8 cellular contexts compared by ENCODE assay signal in the genomic region with DNA sequence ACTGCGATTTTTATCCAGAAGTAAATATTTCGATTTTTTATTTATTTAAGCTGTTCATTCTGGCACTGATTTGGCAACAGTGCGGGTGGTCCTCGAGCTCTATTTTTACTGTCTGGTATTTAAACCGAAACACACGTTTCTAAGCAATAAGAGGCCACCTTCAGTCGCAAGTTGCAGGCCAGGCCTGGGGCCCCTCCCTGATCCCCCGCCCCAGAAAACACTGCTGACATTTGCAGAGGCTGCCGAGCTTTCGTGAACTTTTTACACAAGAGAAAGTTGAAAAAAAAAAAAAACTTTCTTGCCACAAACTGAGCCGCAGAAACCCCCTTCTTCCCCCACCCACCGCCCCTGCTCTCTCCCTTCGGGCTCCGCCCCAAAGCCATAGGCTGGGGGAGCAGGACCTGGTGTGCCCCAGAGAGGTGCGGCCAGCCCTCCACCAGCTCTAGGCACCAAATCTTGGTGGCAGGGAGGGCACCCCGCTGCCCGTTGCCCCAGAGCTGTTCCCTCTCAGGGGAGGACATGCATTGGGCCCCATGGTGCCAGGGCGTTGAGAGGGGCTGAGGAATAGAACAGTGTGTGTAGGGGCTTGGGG. TPM values are rescaled to one million over a fixed set of nuclear protein-coding genes. Genes with fewer than 3 reads are reported as not detected.
DNase-seq lines count a peak whose midpoint lies in the region; ATAC-seq, FAIRE-seq and TF ChIP-seq lines count a peak whose summit lies in the region.
"Not testable (repeated sequence)": the region's sequence is repeated elsewhere in the genome, so short reads cannot be mapped to it uniquely, and the experiment has no call there.

No MANE protein-coding gene starts in this region.

- TF ChIP-seq RAD21 in K562 (CRISPR knock-in tag; conservative IDR thresholded peaks at IDR 0.05 in 1 of 2, IDR thresholded peaks at IDR 0.05 in 1 of 2), result not testable (repeated sequence)

- not testable (repeated sequence) for H3K27me3 Mint-ChIP-seq in GM23338 (ENCODE audit: insufficient read depth, low read depth, poor library complexity); WTC11 (ENCODE audit: low read depth); activated T-cell treated with anti-CD3 and anti-CD28 coated beads, Interleukin-2, amount 50 U/mL, for 72 hours (ENCODE audit: low read depth)

- not testable (repeated sequence) for FAIRE-seq in K562 (lab: Jason Lieb, UNC)

- POLR2A ChIA-PET in WTC11 (lab: Charles Lee); K562 (lab: Yijun Ruan, JAX): not testable (repeated sequence)

- not testable (repeated sequence) for H3K9me1 ChIP-seq in K562 (ENCODE audit: control insufficient read depth, insufficient read depth, low read length)

- H2AFZ ChIP-seq in GM23338; K562 (ENCODE audit: low read depth, low read length): not testable (repeated sequence)

- ATAC-seq in GM23338, result peak; percentile 47
- peak; percentile 27; the same call in 1 of the 2 replicates for ATAC-seq in WTC11
- peak; percentile 32 to 58 for ATAC-seq in activated T-cell treated with anti-CD3 and anti-CD28 coated beads, Interleukin-2, amount 50 U/mL, for 72 hours (replicated peaks in 1 of 2)
- ATAC-seq in K562, result peak; percentile 18; the same call in 1 of the 3 replicates
- ATAC-seq in foreskin keratinocyte, result peak; percentile 5
- peak; percentile 26 for ATAC-seq in stimulated activated effector memory CD8-positive, alpha-beta T cell treated with anti-CD3 and anti-CD28 coated beads, Interleukin-12 subunit alpha, Interleukin-12 subunit beta, amount 100 ng/mL, for 72 hours
- ATAC-seq in stimulated activated naive CD8-positive, alpha-beta T cell treated with anti-CD3 and anti-CD28 coated beads, Interleukin-15, Interleukin-2, amounts not matched to agents 100 U/mL and 50 U/mL, for 24 hours, result peak; percentile 45
- peak; percentile 37 for ATAC-seq in upper lobe of right lung

- not testable (repeated sequence) for H3K9ac ChIP-seq in K562 (ENCODE audit: insufficient read depth in 1 of 2, low read depth in 2 of 2, low read length in 2 of 2)

- not testable (repeated sequence) for BruUV-seq in K562 (replicated peaks; lab: Mats Ljungman, UMichigan)

- not testable (repeated sequence) for H3K27ac ChIP-seq in GM23338 (ENCODE audit: low read depth); K562 (ENCODE audit: extremely low read depth, low read depth, low read length); foreskin keratinocyte; upper lobe of right lung

- not testable (repeated sequence) for H3K4me3 Mint-ChIP-seq in GM23338; WTC11; activated T-cell treated with anti-CD3 and anti-CD28 coated beads, Interleukin-2, amount 50 U/mL, for 72 hours; stimulated activated effector memory CD8-positive, alpha-beta T cell treated with anti-CD3 and anti-CD28 coated beads, Interleukin-12 subunit alpha, Interleukin-12 subunit beta, amount 100 ng/mL, for 72 hours

- H3K36me3 Mint-ChIP-seq in GM23338 (ENCODE audit: low read depth); WTC11; activated T-cell treated with anti-CD3 and anti-CD28 coated beads, Interleukin-2, amount 50 U/mL, for 72 hours (ENCODE audit: insufficient read depth in 2 of 2); stimulated activated effector memory CD8-positive, alpha-beta T cell treated with anti-CD3 and anti-CD28 coated beads, Interleukin-12 subunit alpha, Interleukin-12 subunit beta, amount 100 ng/mL, for 72 hours: not testable (repeated sequence)

- not testable (repeated sequence) for H3K4me3 ChIP-seq in GM23338, K562, upper lobe of right lung

- H3K4me1 ChIP-seq in GM23338 (ENCODE audit: insufficient read depth); K562 (replicated peaks in 1 of 2; ENCODE audit: control insufficient read depth in 2 of 2, insufficient read depth in 2 of 2, low read length in 2 of 2); foreskin keratinocyte; upper lobe of right lung: not testable (repeated sequence)

- WGBS in K562 (ENCODE audit: insufficient coverage, low coverage, missing lambda C conversion rate), result 3% methylated on average over 8 of the region's 18 CpGs

- in situ Hi-C loops in K562 (cut with MboI), result loop anchor here (25.0 kb wide), 1 partner anchor 129 kb away; no protein-coding TSS in a partner anchor

- not testable (repeated sequence) for H3K9me2 ChIP-seq in GM23338 (ENCODE audit: insufficient read depth)

- not testable (repeated sequence) for TF ChIP-seq CTCF in GM23338 (conservative IDR thresholded peaks at IDR 0.05; ENCODE audit: low read depth in 2 of 2); WTC11 (IDR thresholded peaks at IDR 0.05); K562 (IDR thresholded peaks at IDR 0.05 in 2 of 3, conservative IDR thresholded peaks at IDR 0.05 in 1 of 3; ENCODE audit: insufficient read depth in 2 of 3, low read depth in 1 of 3, low read length in 3 of 3); foreskin keratinocyte (conservative IDR thresholded peaks at IDR 0.05); upper lobe of right lung (IDR thresholded peaks at IDR 0.05)

- not testable (repeated sequence) for H3K79me2 ChIP-seq in GM23338 (replicated peaks; ENCODE audit: insufficient read depth); K562 (ENCODE audit: control insufficient read depth, insufficient read depth, low read length)

- H3K36me3 ChIP-seq in GM23338 (ENCODE audit: insufficient read depth); K562 (ENCODE audit: control insufficient read depth, insufficient read depth, low read length); upper lobe of right lung: not testable (repeated sequence)

- H3K4me1 Mint-ChIP-seq in GM23338; WTC11; activated T-cell treated with anti-CD3 and anti-CD28 coated beads, Interleukin-2, amount 50 U/mL, for 72 hours (ENCODE audit: low read depth); stimulated activated effector memory CD8-positive, alpha-beta T cell treated with anti-CD3 and anti-CD28 coated beads, Interleukin-12 subunit alpha, Interleukin-12 subunit beta, amount 100 ng/mL, for 72 hours: not testable (repeated sequence)

- not testable (repeated sequence) for H3K9me3 Mint-ChIP-seq in GM23338; WTC11; activated T-cell treated with anti-CD3 and anti-CD28 coated beads, Interleukin-2, amount 50 U/mL, for 72 hours; stimulated activated effector memory CD8-positive, alpha-beta T cell treated with anti-CD3 and anti-CD28 coated beads, Interleukin-12 subunit alpha, Interleukin-12 subunit beta, amount 100 ng/mL, for 72 hours

- not testable (repeated sequence) for TF ChIP-seq EP300 in K562 (IDR thresholded peaks at IDR 0.05; ENCODE audit: low read length)

- intact Hi-C loops in K562 (cut with micrococcal nuclease); upper lobe of right lung (cut with DNase I): not testable (repeated sequence)

- not testable (repeated sequence) for H4K20me1 ChIP-seq in GM23338 (replicated peaks; ENCODE audit: insufficient read depth); K562 (replicated peaks; ENCODE audit: control insufficient read depth, insufficient read depth, low read length)

- H3K9me3 ChIP-seq in K562 (replicated peaks; ENCODE audit: control insufficient read depth, insufficient read depth, low read depth, low read length); upper lobe of right lung: not testable (repeated sequence)

- CTCF ChIA-PET in WTC11 (lab: Charles Lee); K562 (lab: Yijun Ruan, JAX; ENCODE audit: low intra/inter-chr PET ratio): not testable (repeated sequence)

- not testable (repeated sequence) for H3K27ac Mint-ChIP-seq in GM23338; WTC11; activated T-cell treated with anti-CD3 and anti-CD28 coated beads, Interleukin-2, amount 50 U/mL, for 72 hours; stimulated activated effector memory CD8-positive, alpha-beta T cell treated with anti-CD3 and anti-CD28 coated beads, Interleukin-12 subunit alpha, Interleukin-12 subunit beta, amount 100 ng/mL, for 72 hours

- not testable (repeated sequence) for H3K27me3 ChIP-seq in GM23338 (ENCODE audit: insufficient read depth); K562 (ENCODE audit: control insufficient read depth in 2 of 2, insufficient read depth in 2 of 2, low read length in 2 of 2); foreskin keratinocyte; upper lobe of right lung

- DNase-seq in GM23338 (ENCODE audit: low spot score); WTC11 (ENCODE audit: low spot score); activated T-cell treated with anti-CD3 and anti-CD28 coated beads, Interleukin-2, amount 50 U/mL, for 72 hours; K562 (ENCODE audit: extremely low read depth in 1 of 4, low spot score in 3 of 4); foreskin keratinocyte; stimulated activated effector memory CD8-positive, alpha-beta T cell treated with anti-CD3 and anti-CD28 coated beads, Interleukin-12 subunit alpha, Interleukin-12 subunit beta, amount 100 ng/mL, for 72 hours (ENCODE audit: low spot score in 2 of 2); stimulated activated naive CD8-positive, alpha-beta T cell treated with anti-CD3 and anti-CD28 coated beads, Interleukin-15, Interleukin-2, amounts not matched to agents 100 U/mL and 50 U/mL, for 24 hours; upper lobe of right lung: not testable (repeated sequence)

- not testable (repeated sequence) for H3K4me2 ChIP-seq in GM23338; K562 (ENCODE audit: insufficient read depth, low read length)

- not testable (repeated sequence) for H3F3A ChIP-seq in GM23338 (replicated peaks; ENCODE audit: low read depth)

- not testable (repeated sequence) for TF ChIP-seq POLR2A in K562 (conservative IDR thresholded peaks at IDR 0.05)

RNA-seq across cellular contexts. Expression of a gene that starts 42.8 kb away (rescaled TPM):
- 6.9 and 7.6 TPM in 2 replicates for total RNA-seq in GM23338 (2014; rRNA removed; shearing (Covaris generic))
- polyA plus RNA-seq in GM23338 (2016; fragmentation: Nextera tagmentation; extraction: Ambion mirVana) (5.8 and 7.2 TPM in 2 replicates), K562 (2011; rRNA removed) (10.7 and 14.8 TPM in 2 replicates), K562 (2014; fragmentation: Illumina TruSeq; extraction: Trizol) (8.0 and 8.3 TPM in 2 replicates), K562 (2014; fragmentation: Nextera tagmentation; extraction: Ambion mirVana) (1 to 10 TPM in 1 of 2 experiments, under 1 TPM in 1; 0.37 to 1.3 TPM), K562 (2014; rRNA removed) (11.2 and 11.7 TPM in 2 replicates), foreskin keratinocyte (1.4 and 2.7 TPM in 2 replicates)
- total RNA-seq in WTC11 (2021) (8.4 to 14.2 TPM (median 12.9 TPM) in 3 replicates), K562 (2014; rRNA removed) (4.9 and 5.4 TPM in 2 replicates), K562 (2014; rRNA removed; fragmentation: Illumina TruSeq; extraction: Trizol) (4.5 and 4.8 TPM in 2 replicates), K562 (2015; rRNA removed; fragmentation: Illumina TruSeq; extraction: Trizol) (5.1 and 5.8 TPM in 2 replicates), K562 (2021) (5.6 and 6.2 TPM in 2 replicates), foreskin keratinocyte (2.9 and 4.5 TPM in 2 replicates), upper lobe of right lung (6.0 TPM)
- 1 to 10 TPM; 7.0 to 7.2 TPM for total RNA-seq in activated T-cell treated with anti-CD3 and anti-CD28 coated beads, Interleukin-2, amount 50 U/mL, for 72 hours
- total RNA-seq in K562 (2011; cell fraction: chromatin; rRNA removed; ENCODE audit: low replicate concordance), result 30.1 and 45.4 TPM in 2 replicates
- total RNA-seq in K562 (2011; cell fraction: nucleolus; rRNA removed), result 19.5 and 22.4 TPM in 2 replicates
- 20.5 and 27.1 TPM in 2 replicates for total RNA-seq in K562 (2011; cell fraction: nucleoplasm; rRNA removed)
- 4.2 and 6.0 TPM in 2 replicates for polyA plus RNA-seq in K562 (2011; cell fraction: cytosol; rRNA removed)
- polyA plus RNA-seq in K562 (2011; cell fraction: nucleus; rRNA removed), result 55.4 and 69.5 TPM in 2 replicates
- polyA plus RNA-seq in K562 (2012), result 5.1 and 10.2 TPM in 2 replicates
- polyA minus RNA-seq in K562 (2011; rRNA and poly(A)+ RNA removed), result 5.5 and 5.9 TPM in 2 replicates
- 0.67 and 2.2 TPM in 2 replicates for polyA minus RNA-seq in K562 (2011; cell fraction: cytosol; rRNA and poly(A)+ RNA removed)
- 7.8 and 9.4 TPM in 2 replicates for polyA minus RNA-seq in K562 (2011; cell fraction: nucleus; rRNA and poly(A)+ RNA removed)
